Comparison of ENCODE assay signal across 1 cellular context in the genomic region with DNA sequence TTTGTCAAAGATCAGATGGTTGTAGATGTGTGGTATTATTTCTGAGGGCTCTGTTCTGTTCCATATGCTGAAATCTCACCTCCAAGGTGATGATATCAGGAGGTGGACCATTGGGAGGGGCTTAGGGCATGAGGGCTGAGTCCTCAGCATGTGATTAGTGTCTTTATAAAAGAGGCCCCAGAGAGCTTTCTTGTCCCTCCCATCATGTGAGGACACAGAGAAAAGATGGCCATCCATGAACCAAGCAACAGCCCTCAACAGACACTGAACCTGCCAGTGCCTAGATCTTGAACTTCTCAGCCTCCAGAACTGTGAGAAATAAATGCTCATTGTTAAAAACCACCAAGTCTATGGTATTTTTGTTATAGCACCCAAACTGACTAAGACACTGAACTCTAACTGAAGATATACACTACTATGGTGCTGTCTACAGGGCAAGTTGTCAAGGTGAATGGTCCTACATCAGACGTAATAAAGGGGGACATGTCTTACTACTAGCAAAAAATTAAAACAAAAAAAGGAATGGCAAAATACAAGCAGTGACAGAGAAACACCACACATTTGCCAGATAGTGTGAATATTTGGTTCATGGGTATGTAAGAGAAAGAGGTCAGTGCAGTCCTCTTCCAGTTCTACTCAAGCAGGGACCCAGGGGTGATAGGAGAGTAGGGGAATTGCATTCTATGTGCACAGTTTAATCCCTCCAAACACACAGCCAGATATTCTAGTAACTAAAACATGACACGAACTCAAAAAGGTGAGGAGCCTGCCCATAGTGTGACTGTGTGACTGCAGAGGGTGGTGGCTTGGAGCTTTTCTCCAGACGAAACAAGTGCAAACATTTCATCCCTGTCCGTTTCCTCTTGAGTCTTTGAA.
TF ChIP-seq lines count a peak whose summit lies in the region.

No MANE protein-coding gene starts in this region.

TF ChIP-seq in A549, 52 proteins besides CTCF, POLR2A, EP300 and RAD21 (continued from another document):
- TF ChIP-seq HOXA7 (CRISPR knock-in tag; IDR thresholded peaks at IDR 0.05) (no peak), CHD2 (IDR thresholded peaks at IDR 0.05; ENCODE audit: low read length, partially characterized antibody) (no peak), RNF2 (IDR thresholded peaks at IDR 0.05; ENCODE audit: borderline replicate concordance, low read depth) (no peak)
